Comparison of ENCODE assay signal across 26 cellular contexts in the genomic region with DNA sequence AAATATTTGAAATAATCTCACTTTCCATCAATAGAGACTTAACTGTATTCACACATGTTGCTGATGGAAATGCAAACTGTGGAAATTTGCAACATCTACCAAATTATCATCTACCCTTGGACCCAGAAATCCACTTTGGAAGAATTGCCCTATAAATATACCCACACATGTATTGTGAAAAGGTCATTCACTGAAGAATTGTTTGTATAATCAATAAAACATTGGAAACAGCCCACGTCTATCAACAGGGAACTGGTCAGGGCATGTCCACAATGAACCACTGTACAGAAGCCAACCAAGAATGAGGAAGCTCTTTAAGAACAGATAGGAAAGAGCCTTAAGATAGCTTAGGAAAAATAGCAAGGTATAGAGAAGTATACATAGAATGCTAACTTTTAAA. TPM values are rescaled to one million over a fixed set of nuclear protein-coding genes. Genes with fewer than 3 reads are reported as not detected.
"Had no signal": no experiment of that assay in that cellular context is flagged by ENCODE, and none has a peak within 500 bp of the region (broad histone marks: within the 10 kb centered on the region; RNA-seq: fewer than 3 reads in every experiment).

No MANE protein-coding gene starts in this region.

- ATAC-seq: activated CD8-positive, alpha-beta memory T cell treated with anti-CD3 and anti-CD28 coated beads, Interleukin-2, amount 10 ng/mL, durations not matched to agents 7 days and 5 days; activated CD8-positive, alpha-beta T cell treated with anti-CD3 and anti-CD28 coated beads, Interleukin-2, amount 10 ng/mL, durations not matched to agents 7 days and 5 days; body of pancreas; heart right ventricle; lower lobe of right lung; mucosa of descending colon; natural killer cell treated with Interleukin-12 subunit alpha and Interleukin-12 subunit beta and Interleukin-15 and Interleukin-18, amount 100 ng/mL, for 72 hours; stimulated activated naive B cell treated with anti-CD40 and anti-IgM and Interleukin-4, amounts not matched to agents 10 μg/mL and 1 μg/mL and 100 μg/mL, for 72 hours; T-helper 17 cell; upper lobe of right lung had no signal

- H3K4me3 Mint-ChIP-seq: activated B cell treated with CpG ODN at 0.5 μM for 24 hours; activated CD8-positive, alpha-beta memory T cell treated with anti-CD3 and anti-CD28 coated beads, Interleukin-2, amount 10 ng/mL, durations not matched to agents 7 days and 5 days; activated CD8-positive, alpha-beta T cell treated with anti-CD3 and anti-CD28 coated beads, Interleukin-2, amount 10 ng/mL, durations not matched to agents 7 days and 5 days; activated naive CD8-positive, alpha-beta T cell; natural killer cell treated with Interleukin-12 subunit alpha and Interleukin-12 subunit beta and Interleukin-15 and Interleukin-18, amount 100 ng/mL, for 72 hours; stimulated activated naive B cell treated with anti-CD40 and anti-IgM and Interleukin-4, amounts not matched to agents 10 μg/mL and 1 μg/mL and 100 μg/mL, for 72 hours; T-helper 17 cell had no signal

- H3K9me3 Mint-ChIP-seq: activated B cell treated with CpG ODN at 0.5 μM for 24 hours; natural killer cell treated with Interleukin-12 subunit alpha and Interleukin-12 subunit beta and Interleukin-15 and Interleukin-18, amount 100 ng/mL, for 72 hours had no signal

- H3K36me3 Mint-ChIP-seq: activated CD8-positive, alpha-beta memory T cell treated with anti-CD3 and anti-CD28 coated beads, Interleukin-2, amount 10 ng/mL, durations not matched to agents 7 days and 5 days; natural killer cell treated with Interleukin-12 subunit alpha and Interleukin-12 subunit beta and Interleukin-15 and Interleukin-18, amount 100 ng/mL, for 72 hours had no signal

- H3K27me3 Mint-ChIP-seq: activated B cell treated with CpG ODN at 0.5 μM for 24 hours; activated naive CD8-positive, alpha-beta T cell; stimulated activated naive B cell treated with anti-CD40 and anti-IgM and Interleukin-4, amounts not matched to agents 10 μg/mL and 1 μg/mL and 100 μg/mL, for 72 hours had no signal

- H3K4me3 ChIP-seq: body of pancreas, cardiac muscle cell, esophagus squamous epithelium, heart right ventricle, lower lobe of right lung, mucosa of descending colon, right atrium auricular region, stomach, thyroid gland, upper lobe of right lung had no signal

- H3K4me1 Mint-ChIP-seq: activated B cell treated with CpG ODN at 0.5 μM for 24 hours; activated CD8-positive, alpha-beta memory T cell treated with anti-CD3 and anti-CD28 coated beads, Interleukin-2, amount 10 ng/mL, durations not matched to agents 7 days and 5 days; T-helper 17 cell had no signal

- H3K4me1 ChIP-seq: esophagus squamous epithelium, heart right ventricle, lower lobe of right lung, right atrium auricular region, upper lobe of right lung had no signal

- H3K27ac Mint-ChIP-seq: activated B cell treated with CpG ODN at 0.5 μM for 24 hours; activated CD8-positive, alpha-beta memory T cell treated with anti-CD3 and anti-CD28 coated beads, Interleukin-2, amount 10 ng/mL, durations not matched to agents 7 days and 5 days; activated CD8-positive, alpha-beta T cell treated with anti-CD3 and anti-CD28 coated beads, Interleukin-2, amount 10 ng/mL, durations not matched to agents 7 days and 5 days; activated naive CD8-positive, alpha-beta T cell; natural killer cell treated with Interleukin-12 subunit alpha and Interleukin-12 subunit beta and Interleukin-15 and Interleukin-18, amount 100 ng/mL, for 72 hours; stimulated activated naive B cell treated with anti-CD40 and anti-IgM and Interleukin-4, amounts not matched to agents 10 μg/mL and 1 μg/mL and 100 μg/mL, for 72 hours; T-helper 17 cell had no signal

- H3K9me3 ChIP-seq: body of pancreas, lower lobe of right lung, right atrium auricular region, thyroid gland, upper lobe of right lung had no signal

- H3K27me3 ChIP-seq: body of pancreas, cardiac muscle cell, esophagus squamous epithelium, heart right ventricle, right atrium auricular region, stomach, thyroid gland, upper lobe of right lung had no signal

- H3K27ac ChIP-seq: body of pancreas, cardiac muscle cell, esophagus squamous epithelium, heart right ventricle, lower lobe of right lung, right atrium auricular region, stomach, thyroid gland, upper lobe of right lung had no signal

- DNase-seq: activated B cell treated with CpG ODN at 0.5 μM for 24 hours; activated CD8-positive, alpha-beta memory T cell treated with anti-CD3 and anti-CD28 coated beads, Interleukin-2, amount 10 ng/mL, durations not matched to agents 7 days and 5 days; activated CD8-positive, alpha-beta T cell treated with anti-CD3 and anti-CD28 coated beads, Interleukin-2, amount 10 ng/mL, durations not matched to agents 7 days and 5 days; activated naive CD4-positive, alpha-beta T cell treated with Interleukin-2 at 50 U/mL for 16 hours; activated T-cell treated with anti-CD3 and anti-CD28 coated beads, Interleukin-2, amount 50 U/mL, for 48 hours; anterior cingulate cortex; body of pancreas; cortex of kidney; esophagus squamous epithelium; foreskin melanocyte; heart right ventricle; lower lobe of right lung; mesendoderm; mucosa of descending colon; stimulated activated CD4-positive, alpha-beta T cell treated with anti-CD3 and anti-CD28 coated beads, Interleukin-15, amount 100 ng/mL, for 24 hours; stimulated activated CD4-positive, alpha-beta T cell treated with anti-CD3 and anti-CD28 coated beads, Interleukin-2, amount 100 ng/mL, for 24 hours; stimulated activated naive B cell treated with anti-CD40 and anti-IgM and Interleukin-4, amounts not matched to agents 10 μg/mL and 1 μg/mL and 100 μg/mL, for 72 hours; stomach; T-helper 17 cell; T1000; thyroid gland; upper lobe of right lung had no signal

- H3K36me3 ChIP-seq: cardiac muscle cell, esophagus squamous epithelium, lower lobe of right lung, right atrium auricular region, thyroid gland, upper lobe of right lung had no signal

RNA-seq across cellular contexts. Expression of gene PXDC1, which starts 36.2 kb away (rescaled TPM):
- total RNA-seq: activated CD8-positive, alpha-beta T cell treated with anti-CD3 and anti-CD28 coated beads, Interleukin-2, amount 10 ng/mL, durations not matched to agents 7 days and 5 days had no signal
